In the genomic region with DNA sequence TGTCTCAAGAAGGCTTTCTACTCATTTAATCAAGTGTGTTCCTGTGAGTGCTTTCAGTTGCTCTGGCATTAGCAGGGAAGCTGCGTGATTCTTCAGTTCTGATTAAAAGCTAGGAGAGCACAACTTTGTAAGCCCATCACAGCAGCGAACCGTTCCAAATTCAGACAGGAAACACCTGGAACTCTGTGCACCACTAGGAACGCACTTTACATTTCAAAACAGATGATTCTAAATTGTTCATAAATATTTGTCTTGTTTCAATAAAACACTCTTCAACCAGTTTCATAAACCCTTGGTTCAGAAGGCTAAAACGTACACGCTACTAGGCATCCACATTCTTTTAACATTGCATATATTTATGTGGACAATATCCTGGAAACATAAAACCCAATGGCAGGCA, we compare ENCODE assay signal across 1 cellular context.
TF ChIP-seq lines count a peak whose summit lies in the region.

No MANE protein-coding gene starts in this region.

TF ChIP-seq in GM23338, 12 proteins besides CTCF, POLR2A, EP300 and RAD21 (continued from another document):
- TF ChIP-seq, protein P1, sequence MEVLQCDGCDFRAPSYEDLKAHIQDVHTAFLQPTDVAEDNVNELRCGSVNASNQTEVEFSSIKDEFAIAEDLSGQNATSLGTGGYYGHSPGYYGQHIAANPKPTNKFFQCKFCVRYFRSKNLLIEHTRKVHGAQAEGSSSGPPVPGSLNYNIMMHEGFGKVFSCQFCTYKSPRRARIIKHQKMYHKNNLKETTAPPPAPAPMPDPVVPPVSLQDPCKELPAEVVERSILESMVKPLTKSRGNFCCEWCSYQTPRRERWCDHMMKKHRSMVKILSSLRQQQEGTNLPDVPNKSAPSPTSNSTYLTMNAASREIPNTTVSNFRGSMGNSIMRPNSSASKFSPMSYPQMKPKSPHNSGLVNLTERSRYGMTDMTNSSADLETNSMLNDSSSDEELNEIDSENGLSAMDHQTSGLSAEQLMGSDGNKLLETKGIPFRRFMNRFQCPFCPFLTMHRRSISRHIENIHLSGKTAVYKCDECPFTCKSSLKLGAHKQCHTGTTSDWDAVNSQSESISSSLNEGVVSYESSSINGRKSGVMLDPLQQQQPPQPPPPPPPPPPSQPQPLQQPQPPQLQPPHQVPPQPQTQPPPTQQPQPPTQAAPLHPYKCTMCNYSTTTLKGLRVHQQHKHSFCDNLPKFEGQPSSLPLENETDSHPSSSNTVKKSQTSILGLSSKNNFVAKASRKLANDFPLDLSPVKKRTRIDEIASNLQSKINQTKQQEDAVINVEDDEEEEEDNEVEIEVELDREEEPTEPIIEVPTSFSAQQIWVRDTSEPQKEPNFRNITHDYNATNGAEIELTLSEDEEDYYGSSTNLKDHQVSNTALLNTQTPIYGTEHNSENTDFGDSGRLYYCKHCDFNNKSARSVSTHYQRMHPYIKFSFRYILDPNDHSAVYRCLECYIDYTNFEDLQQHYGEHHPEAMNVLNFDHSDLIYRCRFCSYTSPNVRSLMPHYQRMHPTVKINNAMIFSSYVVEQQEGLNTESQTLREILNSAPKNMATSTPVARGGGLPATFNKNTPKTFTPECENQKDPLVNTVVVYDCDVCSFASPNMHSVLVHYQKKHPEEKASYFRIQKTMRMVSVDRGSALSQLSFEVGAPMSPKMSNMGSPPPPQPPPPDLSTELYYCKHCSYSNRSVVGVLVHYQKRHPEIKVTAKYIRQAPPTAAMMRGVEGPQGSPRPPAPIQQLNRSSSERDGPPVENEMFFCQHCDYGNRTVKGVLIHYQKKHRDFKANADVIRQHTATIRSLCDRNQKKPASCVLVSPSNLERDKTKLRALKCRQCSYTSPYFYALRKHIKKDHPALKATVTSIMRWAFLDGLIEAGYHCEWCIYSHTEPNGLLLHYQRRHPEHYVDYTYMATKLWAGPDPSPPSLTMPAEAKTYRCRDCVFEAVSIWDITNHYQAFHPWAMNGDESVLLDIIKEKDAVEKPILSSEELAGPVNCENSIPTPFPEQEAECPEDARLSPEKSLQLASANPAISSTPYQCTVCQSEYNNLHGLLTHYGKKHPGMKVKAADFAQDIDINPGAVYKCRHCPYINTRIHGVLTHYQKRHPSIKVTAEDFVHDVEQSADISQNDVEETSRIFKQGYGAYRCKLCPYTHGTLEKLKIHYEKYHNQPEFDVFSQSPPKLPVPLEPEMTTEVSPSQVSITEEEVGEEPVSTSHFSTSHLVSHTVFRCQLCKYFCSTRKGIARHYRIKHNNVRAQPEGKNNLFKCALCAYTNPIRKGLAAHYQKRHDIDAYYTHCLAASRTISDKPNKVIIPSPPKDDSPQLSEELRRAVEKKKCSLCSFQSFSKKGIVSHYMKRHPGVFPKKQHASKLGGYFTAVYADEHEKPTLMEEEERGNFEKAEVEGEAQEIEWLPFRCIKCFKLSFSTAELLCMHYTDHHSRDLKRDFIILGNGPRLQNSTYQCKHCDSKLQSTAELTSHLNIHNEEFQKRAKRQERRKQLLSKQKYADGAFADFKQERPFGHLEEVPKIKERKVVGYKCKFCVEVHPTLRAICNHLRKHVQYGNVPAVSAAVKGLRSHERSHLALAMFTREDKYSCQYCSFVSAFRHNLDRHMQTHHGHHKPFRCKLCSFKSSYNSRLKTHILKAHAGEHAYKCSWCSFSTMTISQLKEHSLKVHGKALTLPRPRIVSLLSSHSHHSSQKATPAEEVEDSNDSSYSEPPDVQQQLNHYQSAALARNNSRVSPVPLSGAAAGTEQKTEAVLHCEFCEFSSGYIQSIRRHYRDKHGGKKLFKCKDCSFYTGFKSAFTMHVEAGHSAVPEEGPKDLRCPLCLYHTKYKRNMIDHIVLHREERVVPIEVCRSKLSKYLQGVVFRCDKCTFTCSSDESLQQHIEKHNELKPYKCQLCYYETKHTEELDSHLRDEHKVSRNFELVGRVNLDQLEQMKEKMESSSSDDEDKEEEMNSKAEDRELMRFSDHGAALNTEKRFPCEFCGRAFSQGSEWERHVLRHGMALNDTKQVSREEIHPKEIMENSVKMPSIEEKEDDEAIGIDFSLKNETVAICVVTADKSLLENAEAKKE (CRISPR knock-in tag; IDR thresholded peaks at IDR 0.05) = no peak
- TF ChIP-seq EZH2phosphoT487 (IDR thresholded peaks at IDR 0.05; ENCODE audit: unreplicated experiment) (no peak), ZNF331 (CRISPR knock-in tag; IDR thresholded peaks at IDR 0.05; ENCODE audit: low read depth) (no peak), JUNB (IDR thresholded peaks at IDR 0.05; ENCODE audit: unreplicated experiment) (no peak), CREB1 (CRISPR knock-in tag; IDR thresholded peaks at IDR 0.05; ENCODE audit: low read depth) (no peak), EZH2 (IDR thresholded peaks at IDR 0.05; ENCODE audit: low read depth, unreplicated experiment) (no peak), STAT1 (IDR thresholded peaks at IDR 0.05; ENCODE audit: unreplicated experiment) (no peak), ZNF114 (CRISPR knock-in tag; IDR thresholded peaks at IDR 0.05) (no peak), NANOG (IDR thresholded peaks at IDR 0.05; ENCODE audit: borderline replicate concordance) (no peak), POLR2AphosphoS5 (IDR thresholded peaks at IDR 0.05; ENCODE audit: low read depth) (no peak)
- TF ChIP-seq, protein P2, sequence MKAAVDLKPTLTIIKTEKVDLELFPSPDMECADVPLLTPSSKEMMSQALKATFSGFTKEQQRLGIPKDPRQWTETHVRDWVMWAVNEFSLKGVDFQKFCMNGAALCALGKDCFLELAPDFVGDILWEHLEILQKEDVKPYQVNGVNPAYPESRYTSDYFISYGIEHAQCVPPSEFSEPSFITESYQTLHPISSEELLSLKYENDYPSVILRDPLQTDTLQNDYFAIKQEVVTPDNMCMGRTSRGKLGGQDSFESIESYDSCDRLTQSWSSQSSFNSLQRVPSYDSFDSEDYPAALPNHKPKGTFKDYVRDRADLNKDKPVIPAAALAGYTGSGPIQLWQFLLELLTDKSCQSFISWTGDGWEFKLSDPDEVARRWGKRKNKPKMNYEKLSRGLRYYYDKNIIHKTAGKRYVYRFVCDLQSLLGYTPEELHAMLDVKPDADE (IDR thresholded peaks at IDR 0.05) = no peak
TF ChIP-seq in GM23338: peak in this region for 0.
